ENCODE assay signal across 1 cellular context in genomic region chr6:37381579-37381978, GRCh38.
A peak's percentile ranks its signal among the peaks of the same experiment; 100 is the strongest.
TF ChIP-seq lines count a peak whose summit lies in the region.

No MANE protein-coding gene starts in this region.

TF ChIP-seq in K562, 482 proteins besides CTCF, POLR2A, EP300 and RAD21 (continued from another document):
- TF ChIP-seq CTCFL (IDR thresholded peaks at IDR 0.05; ENCODE audit: borderline replicate concordance, insufficient read depth, low read depth, low read length, poor library complexity, severe bottlenecking) (peak; percentile 41), ZNF24 (IDR thresholded peaks at IDR 0.05) (peak; percentile 88), E2F8 (IDR thresholded peaks at IDR 0.05; ENCODE audit: low read depth, partially characterized antibody) (peak; percentile 2), ZNF316 (IDR thresholded peaks at IDR 0.05) (peak; percentile 46; the same call in 1 of the 2 replicates), FOXM1 (IDR thresholded peaks at IDR 0.05; ENCODE audit: low read depth) (peak; percentile 46; the same call in 1 of the 2 replicates), FOXM1 (CRISPR knock-in tag; IDR thresholded peaks at IDR 0.05; ENCODE audit: low read depth) (no peak), MEF2D (tag; conservative IDR thresholded peaks at IDR 0.05; ENCODE audit: low read depth) (0 out of 2 replicates have a peak, but pooled peaks have one; percentile 43), TFAM (CRISPR knock-in tag; conservative IDR thresholded peaks at IDR 0.05) (no peak), RCOR1 (IDR thresholded peaks at IDR 0.05; ENCODE audit: borderline replicate concordance in 1 of 2, low read depth in 2 of 2, low read length in 2 of 2) (peak in 1 of 2 experiments; percentile 60; a peak in 1 of 4 replicates), ZNF384 (IDR thresholded peaks at IDR 0.05; ENCODE audit: low read depth, low read length) (peak; percentile 94), MAFK (IDR thresholded peaks at IDR 0.05; ENCODE audit: low read length) (0 out of 2 replicates have a peak, but pooled peaks have one; percentile 26), NBN (IDR thresholded peaks at IDR 0.05; ENCODE audit: low read depth) (no peak), SMC3 (conservative IDR thresholded peaks at IDR 0.05; ENCODE audit: insufficient read depth, low read depth, low read length) (peak; percentile 90; the same call in 1 of the 2 replicates), TEAD4 (IDR thresholded peaks at IDR 0.05; ENCODE audit: low read length) (0 out of 2 replicates have a peak, but pooled peaks have one; percentile 42), TEAD4 (CRISPR knock-in tag; IDR thresholded peaks at IDR 0.05; ENCODE audit: borderline replicate concordance) (no peak), NFE2 (IDR thresholded peaks at IDR 0.05; ENCODE audit: low read depth) (0 out of 2 replicates have a peak, but pooled peaks have one; percentile 4), TEAD1 (CRISPR knock-in tag; IDR thresholded peaks at IDR 0.05) (no peak), FOXK2 (conservative IDR thresholded peaks at IDR 0.05 in 1 of 2, IDR thresholded peaks at IDR 0.05 in 1 of 2; ENCODE audit: low read depth in 2 of 2) (peak in 1 of 2 experiments; percentile 14; a peak in 1 of 4 replicates), ZNF778 (CRISPR knock-in tag; IDR thresholded peaks at IDR 0.05) (no peak), C11orf30 (IDR thresholded peaks at IDR 0.05; ENCODE audit: low read depth) (peak; percentile 39; the same call in 1 of the 2 replicates), TRIM25 (IDR thresholded peaks at IDR 0.05; ENCODE audit: borderline replicate concordance) (no peak), JUND (IDR thresholded peaks at IDR 0.05; ENCODE audit: borderline replicate concordance, low read depth, low read length) (peak; percentile 38; the same call in 1 of the 2 replicates), JUND (tag; IDR thresholded peaks at IDR 0.05; ENCODE audit: borderline replicate concordance, low read depth, low read length) (no peak), E2F5 (CRISPR knock-in tag; IDR thresholded peaks at IDR 0.05) (no peak), MEF2A (IDR thresholded peaks at IDR 0.05; ENCODE audit: control insufficient read depth, low read depth, low read length) (peak; percentile 88), DEAF1 (CRISPR knock-in tag; IDR thresholded peaks at IDR 0.05) (peak; percentile 49; the same call in 1 of the 2 replicates), CTBP1 (IDR thresholded peaks at IDR 0.05; ENCODE audit: borderline replicate concordance) (peak; percentile 62; the same call in 1 of the 2 replicates), GABPB1 (CRISPR knock-in tag; IDR thresholded peaks at IDR 0.05) (no peak), ZFX (CRISPR knock-in tag; IDR thresholded peaks at IDR 0.05) (no peak), EHMT2 (IDR thresholded peaks at IDR 0.05) (peak; percentile 28; the same call in 1 of the 2 replicates), ZKSCAN1 (IDR thresholded peaks at IDR 0.05; ENCODE audit: low read depth, low read length) (peak; percentile 99), FUS (optimal IDR thresholded peaks at IDR 0.05; ENCODE audit: low read depth, low read length) (no peak), THAP7 (CRISPR knock-in tag; IDR thresholded peaks at IDR 0.05) (no peak), ZNF3 (CRISPR knock-in tag; IDR thresholded peaks at IDR 0.05) (no peak), CLOCK (CRISPR knock-in tag; IDR thresholded peaks at IDR 0.05; ENCODE audit: borderline replicate concordance) (no peak), ELF1 (tag; IDR thresholded peaks at IDR 0.05) (no peak), ZEB2 (IDR thresholded peaks at IDR 0.05) (peak; percentile 69; the same call in 1 of the 2 replicates), MAZ (CRISPR knock-in tag; conservative IDR thresholded peaks at IDR 0.05 in 1 of 2, IDR thresholded peaks at IDR 0.05 in 1 of 2) (no peak), RNF219 (CRISPR knock-in tag; IDR thresholded peaks at IDR 0.05) (no peak), ZHX1 (conservative IDR thresholded peaks at IDR 0.05; ENCODE audit: low read length) (no peak), ARID2 (IDR thresholded peaks at IDR 0.05) (0 out of 2 replicates have a peak, but pooled peaks have one; percentile 38)
